8 cellular contexts compared by ENCODE assay signal in the genomic region with DNA sequence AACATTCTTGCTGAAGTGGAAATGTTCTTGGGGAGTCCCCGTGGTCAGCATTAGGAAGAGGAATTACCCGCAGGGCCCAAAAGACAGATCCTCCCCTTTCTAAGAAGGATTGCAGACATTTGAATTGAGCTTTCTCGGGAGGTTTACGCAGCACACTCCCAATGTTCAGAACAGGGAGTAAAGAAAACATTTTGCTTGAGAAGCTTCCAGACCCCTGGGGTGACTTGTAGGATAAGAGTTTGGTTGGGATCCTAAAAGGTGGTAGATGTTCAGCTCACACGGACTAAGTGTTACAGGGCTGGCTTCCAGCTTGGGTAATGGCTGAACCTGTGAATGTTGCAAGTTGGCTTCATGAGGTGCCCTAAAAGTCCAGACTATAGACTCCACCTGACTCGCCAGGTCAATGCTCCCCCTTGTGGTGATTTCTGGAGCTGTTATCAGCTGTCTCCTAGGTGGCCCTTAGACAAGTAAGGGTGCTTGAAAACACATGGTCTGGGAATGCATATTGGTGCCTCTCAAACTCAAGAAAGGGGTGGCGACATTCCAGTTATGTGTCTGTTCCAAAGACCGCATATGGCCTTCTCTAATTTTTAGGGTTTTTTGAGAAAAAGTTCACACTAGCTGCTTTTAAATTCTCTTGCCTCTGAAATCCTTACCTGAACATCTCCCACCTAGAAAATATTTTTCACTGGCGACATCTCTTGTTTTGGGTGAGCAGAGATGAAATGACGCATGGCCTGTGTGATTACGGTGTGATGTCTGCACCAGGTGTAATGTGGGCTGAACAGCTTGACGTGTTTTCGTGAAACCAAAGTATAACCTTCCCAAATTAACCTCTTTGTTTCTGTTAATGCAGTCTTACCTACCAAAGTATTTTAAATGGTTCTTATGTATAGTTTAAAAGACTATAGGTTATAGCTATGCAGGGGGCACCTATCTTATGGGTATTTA.
DNase-seq lines count a peak whose midpoint lies in the region; ATAC-seq, FAIRE-seq and TF ChIP-seq lines count a peak whose summit lies in the region.

No MANE protein-coding gene starts in this region.

- no peaks in the 10 kb centered on the region for H3K9me1 ChIP-seq in keratinocyte (ENCODE audit: control insufficient read depth, extremely low read depth, insufficient read depth, low read length)

- no peaks in the 10 kb centered on the region for H3K79me2 ChIP-seq in keratinocyte (ENCODE audit: control insufficient read depth, insufficient read depth, low read length)

- TF ChIP-seq POLR2A in body of pancreas (IDR thresholded peaks at IDR 0.05): no peak

- intact Hi-C loops in body of pancreas (cut with DNase I): no loop called here

- POLR2A ChIA-PET in GM10248 (lab: Yijun Ruan, JAX): no interaction called here

- dilution Hi-C loops in keratinocyte (cut with MboI; ENCODE audit: extremely low pct_ligation_motif_present, low sequenced_read_pairs): no loop called here

- no peak overlapping the region for H3K4me2 ChIP-seq in keratinocyte (ENCODE audit: control insufficient read depth, extremely low read depth, insufficient read depth, low read depth, low read length)

- H3K4me3 ChIP-seq in body of pancreas (no peak overlapping the region), keratinocyte (ENCODE audit: control insufficient read depth in 2 of 3, extremely low read depth in 1 of 3, insufficient read depth in 2 of 3, low read depth in 1 of 3, low read length in 3 of 3) (no peak overlapping the region)

- peak overlapping the region; percentile 52 to 85 (median 73) for H3K27ac ChIP-seq in body of pancreas
- H3K27ac ChIP-seq in keratinocyte (ENCODE audit: control insufficient read depth, insufficient read depth, low read length): no peak overlapping the region

- WGBS in body of pancreas, 2 donors: 43 to 59% methylated on average over 13 of the region's 13 CpGs

- TF ChIP-seq CTCF in GM10248 (IDR thresholded peaks at IDR 0.05; ENCODE audit: control extremely low read depth, extremely low read depth, low read depth, missing control alignments): peak; percentile 75
- peak; percentile 54 to 78 (median 69) for TF ChIP-seq CTCF in body of pancreas (IDR thresholded peaks at IDR 0.05)
- TF ChIP-seq CTCF in keratinocyte (optimal IDR thresholded peaks at IDR 0.05 in 1 of 3, IDR thresholded peaks at IDR 0.05 in 1 of 3, conservative IDR thresholded peaks at IDR 0.05 in 1 of 3; ENCODE audit: extremely low read depth in 1 of 3, insufficient read depth in 2 of 3, low read length in 3 of 3): peak; percentile 84 to 87 (median 84)

- no peaks in the 10 kb centered on the region for H3K36me3 ChIP-seq in body of pancreas (replicated peaks in 1 of 2; ENCODE audit: insufficient read depth in 1 of 2, low read depth in 2 of 2)
- H3K36me3 ChIP-seq in keratinocyte (ENCODE audit: control insufficient read depth in 2 of 2, extremely low read depth in 1 of 2, insufficient read depth in 2 of 2, low read length in 2 of 2): no peaks in the 10 kb centered on the region

- H3K9me3 ChIP-seq in body of pancreas: no peaks in the 10 kb centered on the region
- no peaks in the 10 kb centered on the region for H3K9me3 ChIP-seq in keratinocyte (ENCODE audit: control insufficient read depth, low read depth, low read length)

- peak; percentile 79 for FAIRE-seq in keratinocyte (lab: Jason Lieb, UNC)

- no peaks in the 10 kb centered on the region for H4K20me1 ChIP-seq in keratinocyte (ENCODE audit: control insufficient read depth, extremely low read depth, insufficient read depth, low read length)

- ATAC-seq in GM21723 (IDR thresholded peaks at IDR 0.05; ENCODE audit: unreplicated experiment) (peak; percentile 97), body of pancreas (peak; percentile 62)

- H3K4me1 ChIP-seq in body of pancreas: peaks cover 95% of the 10 kb centered on the region
- H3K4me1 ChIP-seq in keratinocyte (ENCODE audit: control insufficient read depth, extremely low read depth, insufficient read depth, low read length): no peaks in the 10 kb centered on the region

- H2AFZ ChIP-seq in keratinocyte (ENCODE audit: control insufficient read depth, low read length): no peak overlapping the region

- DNase-seq in GM10248 (ENCODE audit: extremely low spot score): peak; percentile 56
- DNase-seq in KG1 (lab: John Stamatoyannopoulos, UW): peak; percentile 37
- peak; percentile 60 for DNase-seq in T-helper 9 cell
- peak; percentile 78 to 86 (median 82) for DNase-seq in body of pancreas
- peak; percentile 54 for DNase-seq in keratinocyte (ENCODE audit: low read depth, low spot score)
- DNase-seq in stimulated activated CD4-positive, alpha-beta T cell treated with anti-CD3 and anti-CD28 coated beads, Interleukin-4, amount 100 ng/mL, for 4 hours: peak; percentile 47 to 54
- DNase-seq in NCI-H1436 (lab: John Stamatoyannopoulos, UW): no peak

- CTCF ChIA-PET in GM10248 (lab: Yijun Ruan, JAX): interaction anchor here (0.8 to 10.7 kb wide), 43 partner anchors 9 to 1488 kb away, joined by 3 to 176 read pairs (median 4); no protein-coding TSS in a partner anchor

- H3K27me3 ChIP-seq in body of pancreas (no peaks in the 10 kb centered on the region), keratinocyte (ENCODE audit: control insufficient read depth, extremely low read depth, insufficient read depth, low read length) (peaks cover 9% of the 10 kb centered on the region)

- H3K9ac ChIP-seq in keratinocyte (ENCODE audit: control insufficient read depth, extremely low read depth, insufficient read depth, low read length): no peak overlapping the region
